ENCODE assay signal across 14 cellular contexts in the genomic region with DNA sequence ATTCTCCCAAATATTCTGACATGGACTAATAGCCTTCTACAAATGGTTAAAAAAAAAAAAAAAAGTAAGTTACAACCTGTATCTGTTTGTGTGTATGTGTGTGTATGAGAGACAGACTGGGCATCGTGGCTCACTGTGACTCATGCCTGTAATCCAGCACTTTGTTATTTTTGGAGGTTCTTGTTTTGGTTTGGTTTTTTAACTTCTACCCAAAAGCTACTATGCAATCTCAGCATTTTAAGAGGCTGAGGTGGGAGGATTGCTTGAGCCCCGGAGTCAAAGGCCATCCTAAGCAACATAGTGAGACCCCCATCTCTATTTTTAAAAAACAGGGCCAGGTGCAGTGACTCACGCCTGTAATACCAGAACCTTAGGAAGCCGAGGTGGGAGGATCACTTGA. TPM values are rescaled to one million over a fixed set of nuclear protein-coding genes. Genes with fewer than 3 reads are reported as not detected.
DNase-seq lines count a peak whose midpoint lies in the region; ATAC-seq, FAIRE-seq and TF ChIP-seq lines count a peak whose summit lies in the region.
"Had no signal": no experiment of that assay in that cellular context is flagged by ENCODE, and none has a peak within 500 bp of the region (broad histone marks: within the 10 kb centered on the region; RNA-seq: fewer than 3 reads in every experiment).

No MANE protein-coding gene starts in this region.

- no peak overlapping the region for H2AFZ ChIP-seq in fibroblast of lung (ENCODE audit: low read length)

- no peaks in the 10 kb centered on the region for H4K20me1 ChIP-seq in fibroblast of lung (ENCODE audit: control insufficient read depth, extremely low read depth, insufficient read depth, low read length)

- H3K9ac ChIP-seq in fibroblast of lung (ENCODE audit: insufficient read depth, low read length) = no peak overlapping the region

- no peak overlapping the region for H3K27ac ChIP-seq in fibroblast of lung (ENCODE audit: insufficient read depth, low read length)
- no peak overlapping the region for H3K27ac ChIP-seq in naive thymus-derived CD4-positive, alpha-beta T cell (ENCODE audit: low read depth, low read length)
- H3K27ac ChIP-seq: breast epithelium had no signal

- no peaks in the 10 kb centered on the region for H3K27me3 ChIP-seq in fibroblast of lung (ENCODE audit: control insufficient read depth, insufficient read depth, low read length)
- no peaks in the 10 kb centered on the region for H3K27me3 ChIP-seq in naive thymus-derived CD4-positive, alpha-beta T cell (ENCODE audit: control insufficient read depth in 2 of 2, insufficient read depth in 2 of 2, low read length in 2 of 2)
- H3K27me3 ChIP-seq: breast epithelium had no signal

- H3K4me2 ChIP-seq in fibroblast of lung (ENCODE audit: extremely low read depth, insufficient read depth, low read length) = no peak overlapping the region

- no peaks in the 10 kb centered on the region for H3K36me3 ChIP-seq in fibroblast of lung (ENCODE audit: control insufficient read depth, insufficient read depth, low read length)
- no peaks in the 10 kb centered on the region for H3K36me3 ChIP-seq in naive thymus-derived CD4-positive, alpha-beta T cell (ENCODE audit: control insufficient read depth in 2 of 3, insufficient read depth in 3 of 3, low read length in 3 of 3)
- H3K36me3 ChIP-seq: breast epithelium had no signal

- H3K4me3 ChIP-seq in fibroblast of lung (replicated peaks in 1 of 4; ENCODE audit: control extremely low read depth in 1 of 4, insufficient read depth in 1 of 4, low read depth in 3 of 4, low read length in 4 of 4) = no peak overlapping the region
- H3K4me3 ChIP-seq in naive thymus-derived CD4-positive, alpha-beta T cell (ENCODE audit: low read length) = no peak overlapping the region
- H3K4me3 ChIP-seq: breast epithelium had no signal

- H3K9me3 ChIP-seq in fibroblast of lung (ENCODE audit: control insufficient read depth, insufficient read depth, low read depth, low read length) = no peaks in the 10 kb centered on the region
- H3K9me3 ChIP-seq in naive thymus-derived CD4-positive, alpha-beta T cell (ENCODE audit: control insufficient read depth in 2 of 3, low read length in 3 of 3) = no peaks in the 10 kb centered on the region
- H3K9me3 ChIP-seq: breast epithelium had no signal

- ATAC-seq in naive thymus-derived CD8-positive, alpha-beta T cell = no peak
- ATAC-seq in naive thymus-derived CD4-positive, alpha-beta T cell = no peak

- H3K4me1 ChIP-seq in fibroblast of lung (ENCODE audit: control insufficient read depth, extremely low read depth, insufficient read depth, low read length) = no peaks in the 10 kb centered on the region
- no peaks in the 10 kb centered on the region for H3K4me1 ChIP-seq in naive thymus-derived CD4-positive, alpha-beta T cell (ENCODE audit: control insufficient read depth in 2 of 2, insufficient read depth in 2 of 2, low read length in 2 of 2)
- H3K4me1 ChIP-seq: breast epithelium had no signal

- H3K27ac Mint-ChIP-seq in naive thymus-derived CD8-positive, alpha-beta T cell = no peak overlapping the region
- peak overlapping the region in 1 of 9 donors; percentile 54 for H3K27ac Mint-ChIP-seq in naive thymus-derived CD4-positive, alpha-beta T cell
- no peak overlapping the region for H3K27ac Mint-ChIP-seq in activated T-cell treated with anti-CD3 and anti-CD28 coated beads, Interleukin-2, amount 50 U/mL, for 24 hours

- H3K27me3 Mint-ChIP-seq in naive thymus-derived CD8-positive, alpha-beta T cell = no peaks in the 10 kb centered on the region
- H3K27me3 Mint-ChIP-seq in naive thymus-derived CD4-positive, alpha-beta T cell = no peaks in the 10 kb centered on the region
- H3K27me3 Mint-ChIP-seq in activated T-cell treated with anti-CD3 and anti-CD28 coated beads, Interleukin-2, amount 50 U/mL, for 24 hours = no peaks in the 10 kb centered on the region

- H3K36me3 Mint-ChIP-seq in naive thymus-derived CD8-positive, alpha-beta T cell = no peaks in the 10 kb centered on the region
- H3K36me3 Mint-ChIP-seq in naive thymus-derived CD4-positive, alpha-beta T cell = peaks cover 0 to 26% (median 3%) of the 10 kb centered on the region in 5 donors
- no peaks in the 10 kb centered on the region for H3K36me3 Mint-ChIP-seq in activated T-cell treated with anti-CD3 and anti-CD28 coated beads, Interleukin-2, amount 50 U/mL, for 24 hours (ENCODE audit: low read depth)

- peak; percentile 69 for FAIRE-seq in RCC 7860 (lab: Jason Lieb, UNC)

- H3K9me3 Mint-ChIP-seq in naive thymus-derived CD8-positive, alpha-beta T cell = no peaks in the 10 kb centered on the region
- peaks cover 0 to 5% (median 0%) of the 10 kb centered on the region in 11 donors for H3K9me3 Mint-ChIP-seq in naive thymus-derived CD4-positive, alpha-beta T cell
- H3K9me3 Mint-ChIP-seq in activated T-cell treated with anti-CD3 and anti-CD28 coated beads, Interleukin-2, amount 50 U/mL, for 24 hours = no peaks in the 10 kb centered on the region

- no peak overlapping the region for H3K4me3 Mint-ChIP-seq in naive thymus-derived CD8-positive, alpha-beta T cell
- peak overlapping the region in 1 of 10 donors; percentile 23 for H3K4me3 Mint-ChIP-seq in naive thymus-derived CD4-positive, alpha-beta T cell
- no peak overlapping the region for H3K4me3 Mint-ChIP-seq in activated T-cell treated with anti-CD3 and anti-CD28 coated beads, Interleukin-2, amount 50 U/mL, for 24 hours

- TF ChIP-seq CTCF in fibroblast of lung (conservative IDR thresholded peaks at IDR 0.05 in 1 of 2, IDR thresholded peaks at IDR 0.05 in 1 of 2; ENCODE audit: low read depth in 1 of 2, low read length in 2 of 2) = no peak

- intact Hi-C loops in naive thymus-derived CD4-positive, alpha-beta T cell (cut with micrococcal nuclease) = no loop called here

- peaks cover 0 to 11% (median 0%) of the 10 kb centered on the region in 4 donors for H3K4me1 Mint-ChIP-seq in naive thymus-derived CD8-positive, alpha-beta T cell
- peaks cover 0 to 48% (median 0%) of the 10 kb centered on the region in 7 donors for H3K4me1 Mint-ChIP-seq in naive thymus-derived CD4-positive, alpha-beta T cell
- H3K4me1 Mint-ChIP-seq in activated T-cell treated with anti-CD3 and anti-CD28 coated beads, Interleukin-2, amount 50 U/mL, for 24 hours (ENCODE audit: low read depth) = peaks cover 34% of the 10 kb centered on the region

- H3K79me2 ChIP-seq in fibroblast of lung (ENCODE audit: control insufficient read depth, insufficient read depth, low read length) = no peaks in the 10 kb centered on the region

- DNase-seq in A172 (ENCODE audit: low spot score) (peak; percentile 71), GM03348 (ENCODE audit: low spot score) (peak; percentile 14), RCC 7860 (ENCODE audit: low spot score) (peak; percentile 39), fibroblast of lung (ENCODE audit: low read depth in 2 of 2) (peak; percentile 59 to 70), GDM1 (lab: John Stamatoyannopoulos, UW) (no peak)
- DNase-seq in naive thymus-derived CD8-positive, alpha-beta T cell = no peak
- DNase-seq in naive thymus-derived CD4-positive, alpha-beta T cell = no peak
- DNase-seq in activated T-cell treated with anti-CD3 and anti-CD28 coated beads, Interleukin-2, amount 50 U/mL, for 24 hours = no peak
- DNase-seq: Calu3, KG1, NCI-H524 had no signal

- CTCF ChIA-PET in naive thymus-derived CD4-positive, alpha-beta T cell (lab: Charles Lee) = interaction anchor here (0.6 kb wide), 1 partner anchor 9 kb away, joined by 3 read pairs; no protein-coding TSS in a partner anchor

- POLR2A ChIA-PET in naive thymus-derived CD8-positive, alpha-beta T cell (lab: Charles Lee) = no interaction called here
- POLR2A ChIA-PET in naive thymus-derived CD4-positive, alpha-beta T cell (lab: Charles Lee) = no interaction called here

RNA-seq across cellular contexts. Expression of gene HAVCR1, which starts 17.6 kb away (rescaled TPM):
- not detected in 2 replicates for total RNA-seq in A172 (2014; rRNA removed; shearing (Covaris generic))
- not detected in 2 replicates for total RNA-seq in fibroblast of lung
- not detected in 2 replicates for polyA plus RNA-seq in fibroblast of lung
- not detected in 2 replicates for polyA plus RNA-seq in fibroblast of lung (2012)
- not detected in 2 replicates for polyA minus RNA-seq in fibroblast of lung (ENCODE audit: low replicate concordance)
- 10 to 100 TPM; 26.5 to 30.2 TPM for total RNA-seq in naive thymus-derived CD8-positive, alpha-beta T cell
- 1 to 10 TPM; 2.3 to 4.7 (median 4.6) TPM for polyA plus RNA-seq in naive thymus-derived CD8-positive, alpha-beta T cell
- 10 to 100 TPM in 2 of 5 experiments, 1 to 10 TPM in 3; 5.1 to 32.3 (median 9.1) TPM for total RNA-seq in naive thymus-derived CD4-positive, alpha-beta T cell
- polyA plus RNA-seq in naive thymus-derived CD4-positive, alpha-beta T cell = 1 to 10 TPM; 2.1 to 4.6 TPM
- total RNA-seq: glomerular endothelial cell, lung microvascular endothelial cell had no signal

RNA-seq across cellular contexts. Expression of gene HAVCR2, which starts 32.3 kb away (rescaled TPM):
- not detected in 2 replicates for total RNA-seq in A172 (2014; rRNA removed; shearing (Covaris generic))
- 2.5 and 3.6 TPM in 2 replicates for total RNA-seq in fibroblast of lung
- polyA plus RNA-seq in fibroblast of lung = 0.41 and 0.56 TPM in 2 replicates
- 0.31 and 0.36 TPM in 2 replicates for polyA plus RNA-seq in fibroblast of lung (2012)
- not detected in 2 replicates for polyA minus RNA-seq in fibroblast of lung (ENCODE audit: low replicate concordance)
- 1 to 10 TPM; 5.4 to 8.1 TPM for total RNA-seq in naive thymus-derived CD8-positive, alpha-beta T cell
- polyA plus RNA-seq in naive thymus-derived CD8-positive, alpha-beta T cell = 1 to 10 TPM; 4.4 to 8.9 (median 5.4) TPM
- total RNA-seq in naive thymus-derived CD4-positive, alpha-beta T cell = 100 to 1,000 TPM in 1 of 5 experiments, 10 to 100 TPM in 1, 1 to 10 TPM in 3; 5.1 to 110 (median 5.5) TPM
- 1 to 10 TPM; 2.2 to 4.7 TPM for polyA plus RNA-seq in naive thymus-derived CD4-positive, alpha-beta T cell
- total RNA-seq: glomerular endothelial cell, lung microvascular endothelial cell had no signal

Comparison
In these comparisons a context has a peak if more than half of its experiments do, and no peak if none do; other contexts are left out.
1. DNase-seq: peak in A172 (single experiment), GM03348 (single experiment), RCC 7860 (single experiment) and fibroblast of lung (2 of 2); none in GDM1 (single experiment), naive thymus-derived CD8-positive, alpha-beta T cell (0 of 10), naive thymus-derived CD4-positive, alpha-beta T cell (0 of 9) and activated T-cell treated with anti-CD3 and anti-CD28 coated beads, Interleukin-2, amount 50 U/mL, for 24 hours (single experiment).